In the genomic region with DNA sequence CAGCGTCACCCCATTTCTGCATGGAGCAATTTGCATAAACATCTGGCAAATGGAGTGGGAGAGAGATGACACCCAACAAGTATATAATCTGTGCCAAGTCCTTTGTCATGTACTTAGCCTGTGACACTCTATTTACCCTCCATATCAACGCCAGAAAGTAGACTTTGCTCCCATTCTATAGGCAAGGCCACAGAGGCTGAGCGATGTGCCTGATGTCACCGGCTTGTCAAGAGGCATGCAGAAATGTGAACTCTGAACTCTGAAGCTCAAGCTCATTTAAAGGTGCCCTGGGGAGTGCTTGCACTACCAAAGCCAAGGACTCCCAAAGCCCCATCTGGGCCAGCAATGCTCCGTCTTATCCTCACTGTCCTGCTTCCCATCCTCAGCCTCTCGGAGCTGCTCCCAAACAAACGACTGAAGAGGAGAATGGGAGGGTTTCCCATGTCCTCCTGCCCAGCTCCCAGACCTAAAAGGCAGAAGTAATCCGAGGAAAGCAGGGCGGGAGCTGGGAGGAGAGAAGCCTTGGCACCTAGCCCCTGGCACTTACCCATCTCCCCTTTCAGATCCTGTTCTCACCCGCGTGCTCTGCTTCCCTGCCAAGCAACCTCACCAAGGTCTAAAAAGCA, we compare ENCODE assay signal across 10 cellular contexts. TPM values are rescaled to one million over a fixed set of nuclear protein-coding genes. Genes with fewer than 3 reads are reported as not detected.
A peak's percentile ranks its signal among the peaks of the same experiment; 100 is the strongest.
DNase-seq lines count a peak whose midpoint lies in the region; ATAC-seq and TF ChIP-seq lines count a peak whose summit lies in the region.
"Had no signal": no experiment of that assay in that cellular context is flagged by ENCODE, and none has a peak within 500 bp of the region (broad histone marks: within the 10 kb centered on the region; RNA-seq: fewer than 3 reads in every experiment).

No MANE protein-coding gene starts in this region.

- CTCF ChIA-PET in activated CD8-positive, alpha-beta T cell treated with anti-CD3 and anti-CD28 coated beads for 36 hours (lab: Charles Lee): interaction anchor here (1.5 to 1.7 kb wide), 2 partner anchors 19 to 71 kb away, joined by 3 read pairs; no protein-coding TSS in a partner anchor

- intact Hi-C loops in vagina (cut with DNase I): no loop called here
- intact Hi-C loops in activated CD8-positive, alpha-beta T cell treated with anti-CD3 and anti-CD28 coated beads for 36 hours (cut with micrococcal nuclease): no loop called here

- H3K9ac ChIP-seq in duodenal mucosa (ENCODE audit: low read depth in 1 of 2, low read length in 2 of 2): peak overlapping the region; percentile 42 to 48

- H3K36me3 ChIP-seq in duodenal mucosa (ENCODE audit: control insufficient read depth in 1 of 2, insufficient read depth in 2 of 2, low read length in 2 of 2) (no peaks in the 10 kb centered on the region), vagina (no peaks in the 10 kb centered on the region)

- no peaks in the 10 kb centered on the region for H3K36me3 Mint-ChIP-seq in activated CD8-positive, alpha-beta T cell treated with anti-CD3 and anti-CD28 coated beads for 36 hours (ENCODE audit: low read depth)

- no peak overlapping the region for H3K27ac Mint-ChIP-seq in activated CD8-positive, alpha-beta T cell treated with anti-CD3 and anti-CD28 coated beads for 36 hours
- H3K27ac Mint-ChIP-seq: activated CD4-positive, alpha-beta memory T cell treated with anti-CD3 and anti-CD28 coated beads, Interleukin-2, amount 10 ng/mL, durations not matched to agents 7 days and 5 days had no signal

- H3K27me3 Mint-ChIP-seq in activated CD8-positive, alpha-beta T cell treated with anti-CD3 and anti-CD28 coated beads for 36 hours: peaks cover 3% of the 10 kb centered on the region

- no peaks in the 10 kb centered on the region for H3K9me3 ChIP-seq in duodenal mucosa (ENCODE audit: control insufficient read depth in 1 of 2, low read length in 2 of 2)
- no peaks in the 10 kb centered on the region for H3K9me3 ChIP-seq in vagina

- POLR2A ChIA-PET in activated CD8-positive, alpha-beta T cell treated with anti-CD3 and anti-CD28 coated beads for 36 hours (lab: Charles Lee): interaction anchor here (1.3 kb wide), 1 partner anchor 43 kb away, joined by 3 read pairs; no protein-coding TSS in a partner anchor

- H3K4me1 ChIP-seq in duodenal mucosa (ENCODE audit: control insufficient read depth in 1 of 2, insufficient read depth in 2 of 2, low read length in 2 of 2): peaks cover 11 to 14% of the 10 kb centered on the region in 2 donors
- H3K4me1 ChIP-seq in vagina: peaks cover 41% of the 10 kb centered on the region

- no peak for ATAC-seq in activated CD8-positive, alpha-beta T cell treated with anti-CD3 and anti-CD28 coated beads for 36 hours
- ATAC-seq in HG03280 (IDR thresholded peaks at IDR 0.05; ENCODE audit: unreplicated experiment) (no peak), GM19351 (IDR thresholded peaks at IDR 0.05; ENCODE audit: unreplicated experiment) (no peak)

- peak overlapping the region; percentile 25 to 50 for H3K4me3 ChIP-seq in duodenal mucosa (ENCODE audit: low read depth in 1 of 2, low read length in 2 of 2)
- H3K4me3 ChIP-seq in vagina: peak overlapping the region in 1 of 2 donors; percentile 1

- TF ChIP-seq POLR2A in vagina (IDR thresholded peaks at IDR 0.05): no peak

- H3K4me1 Mint-ChIP-seq in activated CD8-positive, alpha-beta T cell treated with anti-CD3 and anti-CD28 coated beads for 36 hours (ENCODE audit: low read depth): peaks cover 4% of the 10 kb centered on the region

- no peak for TF ChIP-seq CTCF in vagina (IDR thresholded peaks at IDR 0.05)
- no peak for TF ChIP-seq CTCF in activated CD8-positive, alpha-beta T cell treated with anti-CD3 and anti-CD28 coated beads for 36 hours (IDR thresholded peaks at IDR 0.05)

- H3K27ac ChIP-seq in duodenal mucosa (ENCODE audit: low read depth, low read length) (peak overlapping the region; percentile 63), vagina (peak overlapping the region; percentile 36)

- H3K4me3 Mint-ChIP-seq in activated CD8-positive, alpha-beta T cell treated with anti-CD3 and anti-CD28 coated beads for 36 hours: no peak overlapping the region
- H3K4me3 Mint-ChIP-seq: activated CD4-positive, alpha-beta memory T cell treated with anti-CD3 and anti-CD28 coated beads, Interleukin-2, amount 10 ng/mL, durations not matched to agents 7 days and 5 days had no signal

- no peaks in the 10 kb centered on the region for H3K9me3 Mint-ChIP-seq in activated CD8-positive, alpha-beta T cell treated with anti-CD3 and anti-CD28 coated beads for 36 hours

- DNase-seq in NCI-H2081 (lab: John Stamatoyannopoulos, UW) (peak; percentile 58 to 70), NCI-H2081 treated with DMSO at 0.1 percent for 48 hours (lab: John Stamatoyannopoulos, UW) (no peak), midbrain (lab: John Stamatoyannopoulos, UW) (peak; percentile 74), vagina (ENCODE audit: extremely low spot score in 2 of 2) (no peak)
- DNase-seq in activated CD8-positive, alpha-beta T cell treated with anti-CD3 and anti-CD28 coated beads for 36 hours: no peak
- DNase-seq: activated CD4-positive, alpha-beta memory T cell treated with anti-CD3 and anti-CD28 coated beads, Interleukin-2, amount 10 ng/mL, durations not matched to agents 7 days and 5 days had no signal

- H3K27me3 ChIP-seq in duodenal mucosa (ENCODE audit: control insufficient read depth in 1 of 2, insufficient read depth in 2 of 2, low read length in 2 of 2) (no peaks in the 10 kb centered on the region), vagina (no peaks in the 10 kb centered on the region)

RNA-seq across cellular contexts. Expression of gene CPNE5, which starts 9.2 kb away (rescaled TPM):
- 6.6 TPM for total RNA-seq in vagina
- 1 to 10 TPM in 1 of 2 experiments, under 1 TPM in 1; 0.69 to 1.2 TPM for total RNA-seq in activated CD8-positive, alpha-beta T cell treated with anti-CD3 and anti-CD28 coated beads for 36 hours
- total RNA-seq: A172 had no signal

RNA-seq across cellular contexts. Expression of gene PPIL1, which starts 44.6 kb away (rescaled TPM):
- total RNA-seq in vagina: 18.9 TPM
- 10 to 100 TPM; 34.5 to 35.6 TPM for total RNA-seq in activated CD8-positive, alpha-beta T cell treated with anti-CD3 and anti-CD28 coated beads for 36 hours

RNA-seq across cellular contexts. Expression of gene C6orf89, which starts 55.7 kb away (rescaled TPM):
- 36.8 TPM for total RNA-seq in vagina
- 10 to 100 TPM; 24.7 to 29.8 TPM for total RNA-seq in activated CD8-positive, alpha-beta T cell treated with anti-CD3 and anti-CD28 coated beads for 36 hours

Comparison
In these comparisons a context has a peak if more than half of its experiments do, and no peak if none do; other contexts are left out.
1. DNase-seq: peak in NCI-H2081 (2 of 2) and midbrain (single experiment); none in NCI-H2081 treated with DMSO at 0.1 percent for 48 hours (single experiment), vagina (0 of 2) and activated CD8-positive, alpha-beta T cell treated with anti-CD3 and anti-CD28 coated beads for 36 hours (single experiment).